Comparison of ENCODE assay signal across 24 cellular contexts in the genomic region with DNA sequence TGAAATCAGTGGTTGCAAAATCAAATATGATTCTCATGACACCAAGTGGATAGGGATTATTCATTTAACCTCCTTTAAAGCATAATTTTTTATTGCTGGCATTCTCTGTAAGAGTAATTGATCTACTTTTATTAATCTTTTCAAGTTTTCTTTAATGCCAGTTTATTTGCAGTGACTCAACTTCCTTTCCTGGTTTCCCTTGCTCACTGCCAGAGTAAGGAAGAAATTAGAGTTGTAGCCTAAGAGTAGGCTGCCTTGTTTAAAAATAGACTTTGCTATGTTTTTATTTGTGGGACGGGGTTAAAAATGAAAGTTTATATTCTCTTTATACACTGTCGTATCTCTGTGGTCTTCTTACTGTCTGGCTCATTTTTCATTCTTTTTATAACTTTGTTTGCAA.
A peak's percentile ranks its signal among the peaks of the same experiment; 100 is the strongest.
DNase-seq lines count a peak whose midpoint lies in the region; ATAC-seq, FAIRE-seq and TF ChIP-seq lines count a peak whose summit lies in the region.
"Had no signal": no experiment of that assay in that cellular context is flagged by ENCODE, and none has a peak within 500 bp of the region (broad histone marks: within the 10 kb centered on the region; RNA-seq: fewer than 3 reads in every experiment).

No MANE protein-coding gene starts in this region.

- no peak for FAIRE-seq in RCC 7860 (lab: Jason Lieb, UNC)
- FAIRE-seq: GM12878 had no signal

- H3K27ac Mint-ChIP-seq in T-cell, result no peak overlapping the region
- H3K27ac Mint-ChIP-seq: activated naive CD8-positive, alpha-beta T cell; H9; IgD-negative memory B cell; type B pancreatic cell; WTC11 had no signal

- H3K36me3 ChIP-seq in A673 (ENCODE audit: insufficient read depth, low read length, poor library complexity, severe bottlenecking) (no peaks in the 10 kb centered on the region), transverse colon (no peaks in the 10 kb centered on the region)

- H3K9me3 Mint-ChIP-seq in T-cell, result peaks cover 0 to 4% (median 2%) of the 10 kb centered on the region in 3 donors
- H3K9me3 Mint-ChIP-seq: effector memory CD8-positive, alpha-beta T cell; H9; type B pancreatic cell; WTC11 had no signal

- ATAC-seq in GM18907 (IDR thresholded peaks at IDR 0.05; ENCODE audit: unreplicated experiment), result no peak
- ATAC-seq in T-cell (replicated peaks in 1 of 4), result no peak
- ATAC-seq: effector memory CD8-positive, alpha-beta T cell; GM12878; heart left ventricle; WTC11 had no signal

- intact Hi-C loops in A673 (cut with micrococcal nuclease; ENCODE audit: unreplicated experiment), result no loop called here
- intact Hi-C loops in transverse colon (cut with DNase I; ENCODE audit: low total_unique reads), result no loop called here

- TF ChIP-seq EP300 in transverse colon (IDR thresholded peaks at IDR 0.05; ENCODE audit: low read depth), result no peak

- no peaks in the 10 kb centered on the region for H3K27me3 Mint-ChIP-seq in T-cell
- H3K27me3 Mint-ChIP-seq: activated naive CD8-positive, alpha-beta T cell; effector memory CD8-positive, alpha-beta T cell; IgD-negative memory B cell; type B pancreatic cell had no signal

- H3K4me1 ChIP-seq in A673 (ENCODE audit: insufficient read depth, low read length, poor library complexity, severe bottlenecking), result peaks cover 11% of the 10 kb centered on the region
- peaks cover 0 to 3% (median 0%) of the 10 kb centered on the region in 4 donors for H3K4me1 ChIP-seq in transverse colon
- H3K4me1 ChIP-seq: BLaER1 had no signal

- no peak overlapping the region for H3K4me3 Mint-ChIP-seq in T-cell
- H3K4me3 Mint-ChIP-seq: activated naive CD8-positive, alpha-beta T cell; effector memory CD8-positive, alpha-beta T cell; H9; IgD-negative memory B cell; type B pancreatic cell; WTC11 had no signal

- no TSS peak for BruUV-seq in A673 (replicated peaks; lab: Mats Ljungman, UMichigan)

- H3K9me3 ChIP-seq in A673 (ENCODE audit: low read depth, low read length, poor library complexity, severe bottlenecking) (no peaks in the 10 kb centered on the region), transverse colon (no peaks in the 10 kb centered on the region)
- H3K9me3 ChIP-seq: BLaER1, esophagus muscularis mucosa, heart left ventricle had no signal

- no peaks in the 10 kb centered on the region for H3K4me1 Mint-ChIP-seq in T-cell
- H3K4me1 Mint-ChIP-seq: H9, IgD-negative memory B cell, WTC11 had no signal

- H3K27me3 ChIP-seq in A673 (replicated peaks; ENCODE audit: insufficient read depth, low read depth, low read length, poor library complexity), result no peaks in the 10 kb centered on the region
- H3K27me3 ChIP-seq in transverse colon, result no peaks in the 10 kb centered on the region
- H3K27me3 ChIP-seq: BLaER1, esophagus muscularis mucosa, heart left ventricle had no signal

- no peak overlapping the region for H3K27ac ChIP-seq in A673 (ENCODE audit: low read depth, low read length, poor library complexity, severe bottlenecking)
- H3K27ac ChIP-seq in transverse colon, result no peak overlapping the region
- H3K27ac ChIP-seq: BLaER1, esophagus muscularis mucosa, heart left ventricle had no signal

- in situ Hi-C loops in transverse colon (cut with MboI; ENCODE audit: low pct_ligation_motif_present in 1 of 4, low pct_unique_long_range_greater_than_20kb in 1 of 4, low sequenced_read_pairs in 3 of 4), result no loop called here

- TF ChIP-seq CTCF in A673 (conservative IDR thresholded peaks at IDR 0.05; ENCODE audit: low read depth, low read length) (no peak), choroid plexus epithelial cell (conservative IDR thresholded peaks at IDR 0.05; ENCODE audit: low read depth, low read length) (no peak), transverse colon (IDR thresholded peaks at IDR 0.05) (no peak)

- H3K36me3 Mint-ChIP-seq in T-cell, result peaks cover 53% of the 10 kb centered on the region
- H3K36me3 Mint-ChIP-seq: type B pancreatic cell, WTC11 had no signal

- POLR2A ChIA-PET in A673 (lab: Charles Lee; ENCODE audit: low non-redundant PET), result no interaction called here
- POLR2A ChIA-PET in T-cell (lab: Charles Lee), result no interaction called here

- TF ChIP-seq POLR2A in transverse colon (IDR thresholded peaks at IDR 0.05), result no peak

- WGBS in transverse colon (ENCODE audit: low coverage in 1 of 2), 2 donors, result 30 to 66% methylated on average over 2 of the region's 2 CpGs

- CTCF ChIA-PET in A673 (lab: Charles Lee) (no interaction called here), T-cell (lab: Charles Lee) (no interaction called here)

- peak; percentile 43 for DNase-seq in A673 (ENCODE audit: low spot score)
- peak; percentile 8 for DNase-seq in HT1080 (ENCODE audit: low read depth)
- peak; percentile 28 for DNase-seq in choroid plexus epithelial cell (ENCODE audit: low read depth)
- peak; percentile 18 for DNase-seq in glomerular endothelial cell (ENCODE audit: extremely low read depth, low read depth, low spot score)
- DNase-seq in T-cell, result no peak
- no peak for DNase-seq in RCC 7860 (ENCODE audit: low spot score)
- DNase-seq in transverse colon, result no peak
- DNase-seq: COR-L47; effector memory CD8-positive, alpha-beta T cell; H9; heart left ventricle; mammary epithelial cell; NCI-H1417; NCI-H2081 treated with DMSO at 0.1 percent for 48 hours; NCI-H345; NCI-H774 had no signal

- H3K4me3 ChIP-seq in A673 (ENCODE audit: low read depth, low read length, poor library complexity, severe bottlenecking), result no peak overlapping the region
- H3K4me3 ChIP-seq in choroid plexus epithelial cell (ENCODE audit: low read depth, low read length), result no peak overlapping the region
- H3K4me3 ChIP-seq in transverse colon, result no peak overlapping the region
- H3K4me3 ChIP-seq: BLaER1, esophagus muscularis mucosa, GM12878, heart left ventricle had no signal

Comparison
In these comparisons a context has a peak if more than half of its experiments do, and no peak if none do; other contexts are left out.
1. DNase-seq: peak in A673 (single experiment), HT1080 (single experiment), choroid plexus epithelial cell (single experiment) and glomerular endothelial cell (single experiment); none in T-cell (0 of 34), RCC 7860 (single experiment) and transverse colon (single experiment).